Comparison of ENCODE assay signal across 13 cellular contexts in genomic region chr3:177525987-177526712, GRCh38.
DNase-seq lines count a peak whose midpoint lies in the region; ATAC-seq and TF ChIP-seq lines count a peak whose summit lies in the region.
"Had no signal": no experiment of that assay in that cellular context is flagged by ENCODE, and none has a peak within 500 bp of the region (broad histone marks: within the 10 kb centered on the region; RNA-seq: fewer than 3 reads in every experiment).

No MANE protein-coding gene starts in this region.

- H3K27me3 Mint-ChIP-seq in stimulated activated naive B cell treated with anti-CD40 and anti-IgM and Interleukin-4, amounts not matched to agents 10 μg/mL and 1 μg/mL and 100 μg/mL, for 72 hours = no peaks in the 10 kb centered on the region
- H3K27me3 Mint-ChIP-seq: IgD-negative memory B cell had no signal

- peaks cover 2 to 3% of the 10 kb centered on the region in 2 donors for H3K9me3 Mint-ChIP-seq in stimulated activated naive B cell treated with anti-CD40 and anti-IgM and Interleukin-4, amounts not matched to agents 10 μg/mL and 1 μg/mL and 100 μg/mL, for 72 hours

- H3K4me3 Mint-ChIP-seq in stimulated activated naive B cell treated with anti-CD40 and anti-IgM and Interleukin-4, amounts not matched to agents 10 μg/mL and 1 μg/mL and 100 μg/mL, for 72 hours = no peak overlapping the region
- H3K4me3 Mint-ChIP-seq: IgD-negative memory B cell had no signal

- peak overlapping the region; percentile 40 for H3K27ac Mint-ChIP-seq in stimulated activated naive B cell treated with anti-CD40 and anti-IgM and Interleukin-4, amounts not matched to agents 10 μg/mL and 1 μg/mL and 100 μg/mL, for 72 hours
- H3K27ac Mint-ChIP-seq: IgD-negative memory B cell had no signal

- H3K36me3 Mint-ChIP-seq in stimulated activated naive B cell treated with anti-CD40 and anti-IgM and Interleukin-4, amounts not matched to agents 10 μg/mL and 1 μg/mL and 100 μg/mL, for 72 hours = no peaks in the 10 kb centered on the region

- ATAC-seq in stimulated activated naive B cell treated with anti-CD40 and anti-IgM and Interleukin-4, amounts not matched to agents 10 μg/mL and 1 μg/mL and 100 μg/mL, for 72 hours (replicated peaks) = peak; percentile 38 to 43
- no peak for ATAC-seq in left lobe of liver

- TF ChIP-seq CTCF in fibroblast of the aortic adventitia (IDR thresholded peaks at IDR 0.05; ENCODE audit: insufficient read depth, low read length) = no peak

- peaks cover 8 to 15% of the 10 kb centered on the region in 2 donors for H3K4me1 Mint-ChIP-seq in stimulated activated naive B cell treated with anti-CD40 and anti-IgM and Interleukin-4, amounts not matched to agents 10 μg/mL and 1 μg/mL and 100 μg/mL, for 72 hours

- DNase-seq in SIG-M5 treated with dmso at 0.1 percent for 504 hours (lab: John Stamatoyannopoulos, UW; ENCODE audit: unreplicated experiment) (peak; percentile 9), SIG-M5 (lab: John Stamatoyannopoulos, UW) (no peak), RPMI7951 (ENCODE audit: low read depth) (peak; percentile 94), fibroblast of the aortic adventitia (ENCODE audit: low read depth) (peak; percentile 14), HUDEP-2 (lab: John Stamatoyannopoulos, UW; ENCODE audit: unreplicated experiment in 76 of 76) (no peak), left lobe of liver (ENCODE audit: low spot score) (no peak), T1000 (lab: John Stamatoyannopoulos, UW) (no peak)
- DNase-seq in stimulated activated naive B cell treated with anti-CD40 and anti-IgM and Interleukin-4, amounts not matched to agents 10 μg/mL and 1 μg/mL and 100 μg/mL, for 72 hours = no peak
- DNase-seq: activated T-cell treated with anti-CD3 and anti-CD28 coated beads, Interleukin-2, amount 50 U/mL, for 48 hours; BE2C; NCI-H526 treated with DMSO at 0.1 percent for 48 hours; small intestine had no signal

- H3K4me3 ChIP-seq in fibroblast of the aortic adventitia (ENCODE audit: low read depth, low read length) = no peak overlapping the region

Comparison
In these comparisons a context has a peak if more than half of its experiments do, and no peak if none do; other contexts are left out.
1. DNase-seq: peak in SIG-M5 treated with dmso at 0.1 percent for 504 hours (single experiment), RPMI7951 (single experiment) and fibroblast of the aortic adventitia (single experiment); none in SIG-M5 (single experiment), stimulated activated naive B cell treated with anti-CD40 and anti-IgM and Interleukin-4, amounts not matched to agents 10 μg/mL and 1 μg/mL and 100 μg/mL, for 72 hours (single experiment), HUDEP-2 (0 of 76), left lobe of liver (single experiment) and T1000 (single experiment).